1 cellular context compared by ENCODE assay signal in genomic region chr19:2610637-2611482, GRCh38.
TF ChIP-seq lines count a peak whose summit lies in the region.

No MANE protein-coding gene starts in this region.

TF ChIP-seq in HepG2, 621 proteins besides CTCF, POLR2A, EP300 and RAD21 (continued from another document and continues in another):
- TF ChIP-seq ZGPAT (CRISPR knock-in tag; IDR thresholded peaks at IDR 0.05) (peak; percentile 82), SP2 (CRISPR knock-in tag; IDR thresholded peaks at IDR 0.05) (no peak), HNRNPLL (IDR thresholded peaks at IDR 0.05; ENCODE audit: low read depth, low read length, poor library complexity, severe bottlenecking) (peak; percentile 80), ZNF891 (CRISPR knock-in tag; IDR thresholded peaks at IDR 0.05) (peak; percentile 78), ZNF230 (CRISPR knock-in tag; IDR thresholded peaks at IDR 0.05) (no peak), FOXO1 (CRISPR knock-in tag; IDR thresholded peaks at IDR 0.05) (no peak; the same call in 1 of the 2 replicates), MTF1 (CRISPR knock-in tag; IDR thresholded peaks at IDR 0.05) (no peak), ZFY (CRISPR knock-in tag; IDR thresholded peaks at IDR 0.05) (peak; percentile 34; the same call in 1 of the 2 replicates), ZNF614 (CRISPR knock-in tag; IDR thresholded peaks at IDR 0.05; ENCODE audit: borderline replicate concordance) (peak; percentile 55; the same call in 1 of the 2 replicates), NFIC (IDR thresholded peaks at IDR 0.05; ENCODE audit: low read length) (no peak), ZNF556 (CRISPR knock-in tag; IDR thresholded peaks at IDR 0.05; ENCODE audit: borderline replicate concordance) (no peak), ZNF616 (CRISPR knock-in tag; IDR thresholded peaks at IDR 0.05; ENCODE audit: low read depth) (0 out of 2 replicates have a peak, but pooled peaks have one; percentile 64), SP5 (CRISPR knock-in tag; IDR thresholded peaks at IDR 0.05; ENCODE audit: borderline replicate concordance, low read depth) (0 out of 2 replicates have a peak, but pooled peaks have one; percentile 22), IRF2 (CRISPR knock-in tag; IDR thresholded peaks at IDR 0.05) (peak; percentile 49; the same call in 1 of the 2 replicates), ZNF747 (CRISPR knock-in tag; IDR thresholded peaks at IDR 0.05; ENCODE audit: borderline replicate concordance) (0 out of 2 replicates have a peak, but pooled peaks have one; percentile 8), MEIS2 (CRISPR knock-in tag; IDR thresholded peaks at IDR 0.05) (no peak; the same call in 1 of the 2 replicates), ZNF367 (CRISPR knock-in tag; IDR thresholded peaks at IDR 0.05; ENCODE audit: borderline replicate concordance) (no peak), MXI1 (IDR thresholded peaks at IDR 0.05; ENCODE audit: borderline replicate concordance, low read depth, low read length) (peak; percentile 43; the same call in 1 of the 3 replicates), BHLHE40 (IDR thresholded peaks at IDR 0.05; ENCODE audit: low read length) (peak; percentile 5; the same call in 1 of the 2 replicates), YEATS2 (CRISPR knock-in tag; IDR thresholded peaks at IDR 0.05; ENCODE audit: borderline replicate concordance) (peak; percentile 45; the same call in 1 of the 2 replicates), ZNF350 (CRISPR knock-in tag; IDR thresholded peaks at IDR 0.05; ENCODE audit: borderline replicate concordance, low read depth) (peak; percentile 75), NRL (CRISPR knock-in tag; IDR thresholded peaks at IDR 0.05; ENCODE audit: borderline replicate concordance) (peak; percentile 42; the same call in 1 of the 2 replicates), TBX2 (CRISPR knock-in tag; IDR thresholded peaks at IDR 0.05; ENCODE audit: borderline replicate concordance) (peak; percentile 74; the same call in 1 of the 2 replicates), ZNF484 (CRISPR knock-in tag; IDR thresholded peaks at IDR 0.05; ENCODE audit: borderline replicate concordance, low read depth) (no peak), ZNF687 (CRISPR knock-in tag; IDR thresholded peaks at IDR 0.05) (peak; percentile 86), AHR (CRISPR knock-in tag; IDR thresholded peaks at IDR 0.05) (no peak), ZSCAN25 (CRISPR knock-in tag; IDR thresholded peaks at IDR 0.05) (no peak), ZNF605 (CRISPR knock-in tag; IDR thresholded peaks at IDR 0.05) (peak; percentile 29; the same call in 1 of the 2 replicates), ZNF512 (CRISPR knock-in tag; IDR thresholded peaks at IDR 0.05) (no peak), TP53 (CRISPR knock-in tag; conservative IDR thresholded peaks at IDR 0.05) (no peak), ZSCAN12 (CRISPR knock-in tag; IDR thresholded peaks at IDR 0.05) (no peak; the same call in 1 of the 2 replicates), RORA (CRISPR knock-in tag; IDR thresholded peaks at IDR 0.05) (no peak), RNF219 (CRISPR knock-in tag; IDR thresholded peaks at IDR 0.05) (no peak)
- TF ChIP-seq, protein P1, sequence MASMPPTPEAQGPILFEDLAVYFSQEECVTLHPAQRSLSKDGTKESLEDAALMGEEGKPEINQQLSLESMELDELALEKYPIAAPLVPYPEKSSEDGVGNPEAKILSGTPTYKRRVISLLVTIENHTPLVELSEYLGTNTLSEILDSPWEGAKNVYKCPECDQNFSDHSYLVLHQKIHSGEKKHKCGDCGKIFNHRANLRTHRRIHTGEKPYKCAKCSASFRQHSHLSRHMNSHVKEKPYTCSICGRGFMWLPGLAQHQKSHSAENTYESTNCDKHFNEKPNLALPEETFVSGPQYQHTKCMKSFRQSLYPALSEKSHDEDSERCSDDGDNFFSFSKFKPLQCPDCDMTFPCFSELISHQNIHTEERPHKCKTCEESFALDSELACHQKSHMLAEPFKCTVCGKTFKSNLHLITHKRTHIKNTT (CRISPR knock-in tag; IDR thresholded peaks at IDR 0.05) = no peak
- TF ChIP-seq, protein P2, sequence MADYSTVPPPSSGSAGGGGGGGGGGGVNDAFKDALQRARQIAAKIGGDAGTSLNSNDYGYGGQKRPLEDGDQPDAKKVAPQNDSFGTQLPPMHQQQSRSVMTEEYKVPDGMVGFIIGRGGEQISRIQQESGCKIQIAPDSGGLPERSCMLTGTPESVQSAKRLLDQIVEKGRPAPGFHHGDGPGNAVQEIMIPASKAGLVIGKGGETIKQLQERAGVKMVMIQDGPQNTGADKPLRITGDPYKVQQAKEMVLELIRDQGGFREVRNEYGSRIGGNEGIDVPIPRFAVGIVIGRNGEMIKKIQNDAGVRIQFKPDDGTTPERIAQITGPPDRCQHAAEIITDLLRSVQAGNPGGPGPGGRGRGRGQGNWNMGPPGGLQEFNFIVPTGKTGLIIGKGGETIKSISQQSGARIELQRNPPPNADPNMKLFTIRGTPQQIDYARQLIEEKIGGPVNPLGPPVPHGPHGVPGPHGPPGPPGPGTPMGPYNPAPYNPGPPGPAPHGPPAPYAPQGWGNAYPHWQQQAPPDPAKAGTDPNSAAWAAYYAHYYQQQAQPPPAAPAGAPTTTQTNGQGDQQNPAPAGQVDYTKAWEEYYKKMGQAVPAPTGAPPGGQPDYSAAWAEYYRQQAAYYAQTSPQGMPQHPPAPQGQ (CRISPR knock-in tag; IDR thresholded peaks at IDR 0.05; ENCODE audit: borderline replicate concordance) = no peak
- TF ChIP-seq, protein P3, sequence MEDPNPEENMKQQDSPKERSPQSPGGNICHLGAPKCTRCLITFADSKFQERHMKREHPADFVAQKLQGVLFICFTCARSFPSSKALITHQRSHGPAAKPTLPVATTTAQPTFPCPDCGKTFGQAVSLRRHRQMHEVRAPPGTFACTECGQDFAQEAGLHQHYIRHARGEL (CRISPR knock-in tag; IDR thresholded peaks at IDR 0.05) = no peak
- TF ChIP-seq, protein P4, sequence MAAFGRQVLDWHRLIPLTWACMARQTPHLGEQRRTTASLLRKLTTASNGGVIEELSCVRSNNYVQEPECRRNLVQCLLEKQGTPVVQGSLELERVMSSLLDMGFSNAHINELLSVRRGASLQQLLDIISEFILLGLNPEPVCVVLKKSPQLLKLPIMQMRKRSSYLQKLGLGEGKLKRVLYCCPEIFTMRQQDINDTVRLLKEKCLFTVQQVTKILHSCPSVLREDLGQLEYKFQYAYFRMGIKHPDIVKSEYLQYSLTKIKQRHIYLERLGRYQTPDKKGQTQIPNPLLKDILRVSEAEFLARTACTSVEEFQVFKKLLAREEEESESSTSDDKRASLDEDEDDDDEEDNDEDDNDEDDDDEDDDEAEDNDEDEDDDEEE (CRISPR knock-in tag; IDR thresholded peaks at IDR 0.05) = no peak
- TF ChIP-seq, protein P5, sequence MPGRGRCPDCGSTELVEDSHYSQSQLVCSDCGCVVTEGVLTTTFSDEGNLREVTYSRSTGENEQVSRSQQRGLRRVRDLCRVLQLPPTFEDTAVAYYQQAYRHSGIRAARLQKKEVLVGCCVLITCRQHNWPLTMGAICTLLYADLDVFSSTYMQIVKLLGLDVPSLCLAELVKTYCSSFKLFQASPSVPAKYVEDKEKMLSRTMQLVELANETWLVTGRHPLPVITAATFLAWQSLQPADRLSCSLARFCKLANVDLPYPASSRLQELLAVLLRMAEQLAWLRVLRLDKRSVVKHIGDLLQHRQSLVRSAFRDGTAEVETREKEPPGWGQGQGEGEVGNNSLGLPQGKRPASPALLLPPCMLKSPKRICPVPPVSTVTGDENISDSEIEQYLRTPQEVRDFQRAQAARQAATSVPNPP (CRISPR knock-in tag; IDR thresholded peaks at IDR 0.05) = 0 out of 2 replicates have a peak, but pooled peaks have one; percentile 50
- TF ChIP-seq, protein P6, sequence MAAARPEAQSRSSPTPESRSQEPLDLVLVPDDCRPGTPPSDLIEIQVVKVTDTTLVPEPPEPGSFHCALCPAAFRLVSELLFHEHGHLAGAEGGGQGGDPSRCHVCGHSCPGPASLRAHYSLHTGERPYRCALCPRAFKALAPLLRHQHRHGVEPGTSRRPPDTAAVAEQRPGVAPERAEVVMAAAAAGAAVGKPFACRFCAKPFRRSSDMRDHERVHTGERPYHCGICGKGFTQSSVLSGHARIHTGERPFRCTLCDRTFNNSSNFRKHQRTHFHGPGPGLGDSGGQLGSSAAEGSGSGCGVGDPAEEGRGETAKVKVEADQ (CRISPR knock-in tag; IDR thresholded peaks at IDR 0.05; ENCODE audit: borderline replicate concordance) = no peak
- TF ChIP-seq, protein P7, sequence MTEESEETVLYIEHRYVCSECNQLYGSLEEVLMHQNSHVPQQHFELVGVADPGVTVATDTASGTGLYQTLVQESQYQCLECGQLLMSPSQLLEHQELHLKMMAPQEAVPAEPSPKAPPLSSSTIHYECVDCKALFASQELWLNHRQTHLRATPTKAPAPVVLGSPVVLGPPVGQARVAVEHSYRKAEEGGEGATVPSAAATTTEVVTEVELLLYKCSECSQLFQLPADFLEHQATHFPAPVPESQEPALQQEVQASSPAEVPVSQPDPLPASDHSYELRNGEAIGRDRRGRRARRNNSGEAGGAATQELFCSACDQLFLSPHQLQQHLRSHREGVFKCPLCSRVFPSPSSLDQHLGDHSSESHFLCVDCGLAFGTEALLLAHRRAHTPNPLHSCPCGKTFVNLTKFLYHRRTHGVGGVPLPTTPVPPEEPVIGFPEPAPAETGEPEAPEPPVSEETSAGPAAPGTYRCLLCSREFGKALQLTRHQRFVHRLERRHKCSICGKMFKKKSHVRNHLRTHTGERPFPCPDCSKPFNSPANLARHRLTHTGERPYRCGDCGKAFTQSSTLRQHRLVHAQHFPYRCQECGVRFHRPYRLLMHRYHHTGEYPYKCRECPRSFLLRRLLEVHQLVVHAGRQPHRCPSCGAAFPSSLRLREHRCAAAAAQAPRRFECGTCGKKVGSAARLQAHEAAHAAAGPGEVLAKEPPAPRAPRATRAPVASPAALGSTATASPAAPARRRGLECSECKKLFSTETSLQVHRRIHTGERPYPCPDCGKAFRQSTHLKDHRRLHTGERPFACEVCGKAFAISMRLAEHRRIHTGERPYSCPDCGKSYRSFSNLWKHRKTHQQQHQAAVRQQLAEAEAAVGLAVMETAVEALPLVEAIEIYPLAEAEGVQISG (CRISPR knock-in tag; IDR thresholded peaks at IDR 0.05) = peak; percentile 49; the same call in 1 of the 2 replicates
